In the genomic region with DNA sequence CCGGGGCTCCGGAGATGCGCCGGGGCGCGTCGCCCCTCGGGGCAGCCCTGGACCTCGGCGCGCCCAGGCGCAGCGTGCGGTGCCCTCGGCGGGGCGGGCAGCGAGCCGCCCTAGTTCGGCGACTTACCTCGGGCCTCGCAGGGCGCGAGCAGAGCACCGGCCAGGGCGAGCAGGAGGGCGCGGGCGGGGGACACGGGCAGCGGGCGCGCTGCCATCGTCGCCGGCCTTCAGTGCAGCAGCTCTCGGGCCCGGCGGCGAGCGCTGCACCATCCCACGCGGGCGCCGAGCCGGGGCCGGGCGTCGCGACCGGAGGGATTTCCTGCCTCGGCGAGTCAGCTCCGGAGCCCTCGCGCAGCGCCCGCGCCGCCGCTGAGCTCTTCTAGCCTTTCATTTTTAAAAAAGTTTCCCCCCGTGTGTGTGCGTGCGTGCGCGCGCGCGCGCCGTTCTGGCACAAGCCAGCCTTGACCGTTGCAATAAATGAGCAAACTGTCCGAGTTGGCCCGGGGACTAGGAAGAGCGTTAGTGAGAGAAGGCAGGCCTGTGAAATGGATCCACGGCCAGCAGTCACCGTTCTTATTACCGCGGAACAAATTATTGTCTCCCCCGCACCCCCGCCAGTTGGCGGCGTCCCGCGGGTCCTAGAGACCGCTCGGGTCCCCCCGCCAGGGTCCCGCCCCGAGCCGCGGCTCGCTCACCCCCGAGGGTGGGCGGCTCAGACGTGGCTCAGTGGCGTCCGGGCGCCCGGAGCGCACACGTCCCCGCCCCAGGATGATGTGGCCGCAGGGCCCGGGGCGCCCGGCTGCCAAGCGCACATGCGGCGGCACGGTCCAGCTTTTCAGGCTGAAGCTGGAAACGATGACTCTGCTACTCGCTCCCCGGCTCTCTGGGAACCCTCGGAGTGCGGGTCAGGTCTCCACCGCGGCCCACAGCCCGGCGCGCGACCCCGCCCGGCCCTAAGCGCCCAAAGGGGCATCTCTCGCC, we compare ENCODE assay signal across 8 cellular contexts. TPM values are rescaled to one million over a fixed set of nuclear protein-coding genes. Genes with fewer than 3 reads are reported as not detected.
DNase-seq lines count a peak whose midpoint lies in the region; ATAC-seq, FAIRE-seq and TF ChIP-seq lines count a peak whose summit lies in the region.

A gene with protein sequence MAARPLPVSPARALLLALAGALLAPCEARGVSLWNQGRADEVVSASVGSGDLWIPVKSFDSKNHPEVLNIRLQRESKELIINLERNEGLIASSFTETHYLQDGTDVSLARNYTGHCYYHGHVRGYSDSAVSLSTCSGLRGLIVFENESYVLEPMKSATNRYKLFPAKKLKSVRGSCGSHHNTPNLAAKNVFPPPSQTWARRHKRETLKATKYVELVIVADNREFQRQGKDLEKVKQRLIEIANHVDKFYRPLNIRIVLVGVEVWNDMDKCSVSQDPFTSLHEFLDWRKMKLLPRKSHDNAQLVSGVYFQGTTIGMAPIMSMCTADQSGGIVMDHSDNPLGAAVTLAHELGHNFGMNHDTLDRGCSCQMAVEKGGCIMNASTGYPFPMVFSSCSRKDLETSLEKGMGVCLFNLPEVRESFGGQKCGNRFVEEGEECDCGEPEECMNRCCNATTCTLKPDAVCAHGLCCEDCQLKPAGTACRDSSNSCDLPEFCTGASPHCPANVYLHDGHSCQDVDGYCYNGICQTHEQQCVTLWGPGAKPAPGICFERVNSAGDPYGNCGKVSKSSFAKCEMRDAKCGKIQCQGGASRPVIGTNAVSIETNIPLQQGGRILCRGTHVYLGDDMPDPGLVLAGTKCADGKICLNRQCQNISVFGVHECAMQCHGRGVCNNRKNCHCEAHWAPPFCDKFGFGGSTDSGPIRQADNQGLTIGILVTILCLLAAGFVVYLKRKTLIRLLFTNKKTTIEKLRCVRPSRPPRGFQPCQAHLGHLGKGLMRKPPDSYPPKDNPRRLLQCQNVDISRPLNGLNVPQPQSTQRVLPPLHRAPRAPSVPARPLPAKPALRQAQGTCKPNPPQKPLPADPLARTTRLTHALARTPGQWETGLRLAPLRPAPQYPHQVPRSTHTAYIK (minus strand): TSS at position 547 of the 981 bp plus-strand sequence. CDS start 332 bp downstream, at position 215.

- intact Hi-C loops in aorta (cut with DNase I) = loop anchor here (2.0 to 10.0 kb wide), 6 partner anchors 87 to 406 kb away; no protein-coding TSS in a partner anchor

- peaks cover 6% of the 10 kb centered on the region for H3K4me1 ChIP-seq in RWPE2 (ENCODE audit: insufficient read depth, poor library complexity, severe bottlenecking)
- H3K4me1 ChIP-seq in muscle layer of duodenum (ENCODE audit: control insufficient read depth in 1 of 2, insufficient read depth in 2 of 2, low read length in 2 of 2) = peaks cover 0 to 14% of the 10 kb centered on the region in 2 donors
- H3K4me1 ChIP-seq in aorta (ENCODE audit: control insufficient read depth in 1 of 2, insufficient read depth in 2 of 2, low read length in 2 of 2) = no peaks in the 10 kb centered on the region
- no peaks in the 10 kb centered on the region for H3K4me1 ChIP-seq in small intestine (ENCODE audit: control insufficient read depth in 2 of 2, insufficient read depth in 1 of 2, low read depth in 1 of 2, low read length in 1 of 2)

- H3K27me3 ChIP-seq in RWPE2 (ENCODE audit: insufficient read depth, poor library complexity, severe bottlenecking) (no peaks in the 10 kb centered on the region), muscle layer of duodenum (ENCODE audit: low read depth, low read length) (no peaks in the 10 kb centered on the region), aorta (ENCODE audit: control insufficient read depth in 1 of 2, insufficient read depth in 2 of 2, low read length in 1 of 2) (no peaks in the 10 kb centered on the region), small intestine (ENCODE audit: control insufficient read depth in 2 of 2, insufficient read depth in 2 of 2, low read length in 2 of 2) (peaks cover 5 to 6% of the 10 kb centered on the region in 2 donors)

- H3K27ac ChIP-seq in RWPE2 (ENCODE audit: poor library complexity, severe bottlenecking) (no peak within 1 kb of the TSS), muscle layer of duodenum (ENCODE audit: low read length) (no peak within 1 kb of the TSS), aorta (ENCODE audit: low read depth in 1 of 2, low read length in 2 of 2) (no peak within 1 kb of the TSS), small intestine (ENCODE audit: low read depth in 1 of 2, low read length in 1 of 2) (no peak within 1 kb of the TSS)

- ATAC-seq in RWPE2 (ENCODE audit: low read depth) = peak; percentile 38
- peak; percentile 46 for ATAC-seq in esophagus mucosa
- ATAC-seq in aorta (ENCODE audit: low FRiP score) = peak; percentile 54
- ATAC-seq in GM21786 (IDR thresholded peaks at IDR 0.05; ENCODE audit: unreplicated experiment) = no peak
- ATAC-seq in HG03565 (IDR thresholded peaks at IDR 0.05; ENCODE audit: unreplicated experiment) = no peak

- no peak for TF ChIP-seq CTCF in RWPE2 (IDR thresholded peaks at IDR 0.05; ENCODE audit: poor library complexity, severe bottlenecking)

- DNase-seq in Daoy (ENCODE audit: low read depth) (peak; percentile 64), RWPE2 (ENCODE audit: low spot score) (no peak), aorta (peak; percentile 65 to 87), small intestine (no peak)

- 3 to 4% methylated on average over 98 to 127 of the region's 127 CpGs for WGBS in aorta, 2 donors
- WGBS in small intestine, 3 donors = 5 to 8% (median 5%) methylated on average over 87 to 127 of the region's 127 CpGs

- no peak for FAIRE-seq in small intestine (lab: Jason Lieb, UNC)

- no peaks in the 10 kb centered on the region for H3K36me3 ChIP-seq in RWPE2 (ENCODE audit: low read depth)
- H3K36me3 ChIP-seq in muscle layer of duodenum (ENCODE audit: control insufficient read depth in 1 of 2, insufficient read depth in 2 of 2, low read length in 2 of 2) = no peaks in the 10 kb centered on the region
- H3K36me3 ChIP-seq in aorta (ENCODE audit: control insufficient read depth in 1 of 2, insufficient read depth in 2 of 2, low read length in 1 of 2) = no peaks in the 10 kb centered on the region
- no peaks in the 10 kb centered on the region for H3K36me3 ChIP-seq in small intestine (ENCODE audit: control insufficient read depth in 2 of 2, insufficient read depth in 2 of 2, low read length in 2 of 2)

- peak within 1 kb of the TSS; percentile 36 for H3K4me3 ChIP-seq in RWPE2 (ENCODE audit: severe bottlenecking)
- peak within 1 kb of the TSS; percentile 21 to 71 for H3K4me3 ChIP-seq in muscle layer of duodenum (ENCODE audit: low read depth in 1 of 2, low read length in 2 of 2)
- H3K4me3 ChIP-seq in aorta (ENCODE audit: low read length in 2 of 2) = peak within 1 kb of the TSS; percentile 11 to 46
- H3K4me3 ChIP-seq in small intestine (ENCODE audit: low read depth in 1 of 2, low read length in 2 of 2) = peak within 1 kb of the TSS in 1 of 2 donors; percentile 41

- H3K9me3 ChIP-seq in RWPE2 (ENCODE audit: severe bottlenecking) (no peaks in the 10 kb centered on the region), muscle layer of duodenum (ENCODE audit: control insufficient read depth in 1 of 2, low read length in 2 of 2) (no peaks in the 10 kb centered on the region), aorta (ENCODE audit: control insufficient read depth, low read length) (no peaks in the 10 kb centered on the region), small intestine (ENCODE audit: control insufficient read depth, low read depth) (no peaks in the 10 kb centered on the region)

RNA-seq across cellular contexts. Expression of the gene that starts here (rescaled TPM):
- 33.8 and 59.9 TPM in 2 replicates for total RNA-seq in Daoy (2014; rRNA removed; shearing (Covaris generic))
- total RNA-seq in esophagus mucosa (0.64 TPM), aorta (1 to 10 TPM; 5.5 to 9.4 TPM)
- polyA plus RNA-seq in aorta (under 1 TPM in 1 of 2 donors, not detected in 1; 0.13 TPM), small intestine (under 1 TPM in 1 of 3 donors, not detected in 2; 0.45 TPM)

Comparison
In these comparisons a context has a peak if more than half of its experiments do, and no peak if none do; other contexts are left out.
1. Peak in ATAC-seq in esophagus mucosa; RNA of the gene not detected or under 1 TPM.
2. DNase-seq: peak in Daoy (single experiment) and aorta (2 of 2); none in RWPE2 (single experiment) and small intestine (single experiment).
3. ATAC-seq: peak in RWPE2 (single experiment) and aorta (single experiment); none in GM21786 (single experiment) and HG03565 (single experiment).